In the genomic region with DNA sequence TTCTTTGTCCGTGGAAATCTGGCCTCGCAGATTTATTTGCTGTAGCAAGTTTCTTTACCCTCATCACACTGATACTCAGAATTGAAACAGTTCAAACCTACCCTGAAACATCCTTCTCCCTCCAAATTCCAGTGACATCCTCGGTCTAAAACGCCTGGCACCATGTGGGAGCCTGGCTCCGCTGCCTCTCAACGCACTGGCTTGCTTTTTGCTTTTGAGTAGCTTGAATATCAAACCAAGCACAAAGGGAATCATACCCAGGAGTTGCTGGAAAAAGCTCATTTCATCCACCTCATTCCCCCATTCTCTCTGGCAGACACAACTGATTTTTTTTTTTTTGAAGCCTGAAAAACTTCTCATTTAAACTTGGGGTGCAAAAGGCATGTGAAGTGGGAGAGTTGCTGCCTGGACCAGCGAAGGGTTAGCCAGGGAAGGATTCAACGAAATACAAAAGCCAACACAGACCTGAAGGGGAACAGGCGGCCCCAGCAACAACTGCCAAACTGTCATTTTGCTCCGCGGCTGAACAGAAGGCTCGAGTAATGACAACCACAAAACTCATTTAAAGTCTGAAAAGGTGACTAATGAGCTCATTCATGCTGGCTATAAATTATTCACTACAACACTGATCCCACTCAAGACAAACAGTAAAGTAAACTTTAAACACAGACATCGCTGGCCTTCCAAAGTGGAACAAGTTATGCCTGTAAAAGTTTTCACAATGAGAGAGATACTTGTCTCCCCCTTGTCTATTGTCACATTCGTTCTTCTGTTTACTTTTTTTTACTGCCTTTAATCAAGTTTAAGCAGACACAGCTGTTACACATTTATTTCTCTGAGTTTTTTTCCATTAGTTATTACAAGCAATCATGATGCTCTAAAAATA, we compare ENCODE assay signal across 8 cellular contexts. TPM values are rescaled to one million over a fixed set of nuclear protein-coding genes. Genes with fewer than 3 reads are reported as not detected.
DNase-seq lines count a peak whose midpoint lies in the region; ATAC-seq and TF ChIP-seq lines count a peak whose summit lies in the region.

No MANE protein-coding gene starts in this region.

- peaks cover 80% of the 10 kb centered on the region for H3K4me1 Mint-ChIP-seq in stimulated activated naive CD8-positive, alpha-beta T cell treated with anti-CD3 and anti-CD28 coated beads, Interleukin-15, amount 100 ng/mL, for 72 hours

- H3K56ac ChIP-seq in mesendoderm (ENCODE audit: low read length): peak overlapping the region; percentile 67

- no peak overlapping the region for H2AK5ac ChIP-seq in mesendoderm (ENCODE audit: low read length)

- no peaks in the 10 kb centered on the region for H3K79me2 ChIP-seq in mesendoderm (ENCODE audit: control insufficient read depth, insufficient read depth, low read length)

- no peak overlapping the region for H2BK120ac ChIP-seq in mesendoderm (ENCODE audit: low read depth, low read length)

- no peak overlapping the region for H3K4me3 ChIP-seq in mesendoderm (ENCODE audit: low read length)

- H3K4me2 ChIP-seq in mesendoderm (ENCODE audit: low read length): no peak overlapping the region

- H2BK5ac ChIP-seq in mesendoderm (ENCODE audit: low read length): no peak overlapping the region

- H3K18ac ChIP-seq in mesendoderm (ENCODE audit: low read length): peak overlapping the region; percentile 88

- no peaks in the 10 kb centered on the region for H3K79me1 ChIP-seq in mesendoderm (ENCODE audit: low read length)

- DNase-seq in activated gamma-delta T cell treated with Interleukin-2 at 50 U/mL for 16 hours (peak; percentile 29), activated gamma-delta T cell (lab: John Stamatoyannopoulos, UW) (no peak), RWPE1 (ENCODE audit: low spot score) (no peak), caudate nucleus (lab: John Stamatoyannopoulos, UW) (peak in 14 of 61 donors; percentile 5 to 62 (median 24)), mesendoderm (no peak)
- peak; percentile 45 to 72 for DNase-seq in stimulated activated naive CD8-positive, alpha-beta T cell treated with anti-CD3 and anti-CD28 coated beads, Interleukin-15, amount 100 ng/mL, for 72 hours

- no peak overlapping the region for H4K5ac ChIP-seq in mesendoderm (ENCODE audit: low read length)

- H3K23ac ChIP-seq in mesendoderm (ENCODE audit: low read length): peak overlapping the region; percentile 7

- H3K9ac ChIP-seq in mesendoderm (ENCODE audit: low read length): no peak overlapping the region

- ATAC-seq in stimulated activated naive CD8-positive, alpha-beta T cell treated with anti-CD3 and anti-CD28 coated beads, Interleukin-15, amount 100 ng/mL, for 72 hours: peak; percentile 67
- ATAC-seq in HG03175 (IDR thresholded peaks at IDR 0.05; ENCODE audit: unreplicated experiment): no peak
- ATAC-seq in HG02840 (IDR thresholded peaks at IDR 0.05; ENCODE audit: low FRiP score, unreplicated experiment): no peak

- no peaks in the 10 kb centered on the region for H3K27me3 ChIP-seq in mesendoderm (ENCODE audit: insufficient read depth, low read length, poor library complexity)

- H3K27ac Mint-ChIP-seq in stimulated activated naive CD8-positive, alpha-beta T cell treated with anti-CD3 and anti-CD28 coated beads, Interleukin-15, amount 100 ng/mL, for 72 hours: peak overlapping the region; percentile 98 to 99

- no peak for TF ChIP-seq CTCF in RWPE1 (conservative IDR thresholded peaks at IDR 0.05; ENCODE audit: low read depth)

- WGBS in mesendoderm (ENCODE audit: extremely low coverage, insufficient coverage, low lambda C conversion rate): no CpG with 5 or more reads among the region's 14 CpGs

- no peak overlapping the region for H4K8ac ChIP-seq in mesendoderm (ENCODE audit: low read depth, low read length)

- H3K9me3 Mint-ChIP-seq in stimulated activated naive CD8-positive, alpha-beta T cell treated with anti-CD3 and anti-CD28 coated beads, Interleukin-15, amount 100 ng/mL, for 72 hours: no peaks in the 10 kb centered on the region

- H3K27ac ChIP-seq in RWPE1: peak overlapping the region; percentile 93
- peak overlapping the region; percentile 58 for H3K27ac ChIP-seq in caudate nucleus (ENCODE audit: low read depth, low read length)
- no peak overlapping the region for H3K27ac ChIP-seq in mesendoderm (ENCODE audit: low read depth, low read length)

- POLR2A ChIA-PET in RWPE1 (lab: Yijun Ruan, JAX; ENCODE audit: low non-redundant PET): no interaction called here

- peaks cover 2% of the 10 kb centered on the region for H3K4me1 ChIP-seq in mesendoderm (ENCODE audit: control insufficient read depth, low read depth, low read length)

- H3K4ac ChIP-seq in mesendoderm (ENCODE audit: low read depth, low read length): no peak overlapping the region

- H2BK15ac ChIP-seq in mesendoderm (replicated peaks; ENCODE audit: low read depth): no peak overlapping the region

- H3K27me3 Mint-ChIP-seq in stimulated activated naive CD8-positive, alpha-beta T cell treated with anti-CD3 and anti-CD28 coated beads, Interleukin-15, amount 100 ng/mL, for 72 hours: no peaks in the 10 kb centered on the region

- H3K4me3 Mint-ChIP-seq in stimulated activated naive CD8-positive, alpha-beta T cell treated with anti-CD3 and anti-CD28 coated beads, Interleukin-15, amount 100 ng/mL, for 72 hours: peak overlapping the region; percentile 72 to 93

- no peaks in the 10 kb centered on the region for H3K36me3 ChIP-seq in mesendoderm (ENCODE audit: control insufficient read depth, insufficient read depth, low read length)

- CTCF ChIA-PET in RWPE1 (lab: Yijun Ruan, JAX): interaction anchor here (0.6 to 0.7 kb wide), 3 partner anchors 188 to 524 kb away, joined by 3 read pairs; no protein-coding TSS in a partner anchor

RNA-seq across cellular contexts. Expression of a gene that starts 12.4 kb away (rescaled TPM):
- polyA plus RNA-seq in mesendoderm (2013, experiment 1 of 2): 45.2 TPM
- 47.9 TPM for polyA plus RNA-seq in mesendoderm (2013, experiment 2 of 2)

Comparison
In these comparisons a context has a peak if more than half of its experiments do, and no peak if none do; other contexts are left out.
1. DNase-seq: peak in activated gamma-delta T cell treated with Interleukin-2 at 50 U/mL for 16 hours (single experiment) and stimulated activated naive CD8-positive, alpha-beta T cell treated with anti-CD3 and anti-CD28 coated beads, Interleukin-15, amount 100 ng/mL, for 72 hours (2 of 2); none in activated gamma-delta T cell (single experiment), RWPE1 (single experiment) and mesendoderm (single experiment).